ENCODE assay signal across 1 cellular context in the genomic region with DNA sequence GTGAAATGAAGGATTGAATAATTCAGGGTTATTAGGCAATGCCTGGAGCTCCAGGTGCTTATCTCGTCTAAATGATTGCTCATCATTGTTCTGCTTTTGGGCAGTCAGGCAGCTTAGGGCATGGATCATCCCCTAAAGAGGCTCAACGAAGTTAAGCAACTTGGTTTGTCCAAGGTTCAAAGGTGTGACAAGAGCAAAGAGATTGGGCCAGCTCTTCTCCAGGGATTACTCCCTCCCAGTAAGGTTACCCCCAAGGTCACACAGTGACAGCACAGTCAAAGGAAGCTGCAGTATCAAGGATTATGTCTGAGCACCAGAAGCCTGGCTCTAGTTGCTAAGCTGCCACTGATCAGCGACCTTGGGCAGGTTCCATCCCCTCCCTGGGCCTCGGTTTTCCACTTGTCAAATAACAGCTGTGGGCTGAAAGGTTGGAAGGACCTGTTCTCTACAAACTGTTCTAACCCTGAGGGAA.
TF ChIP-seq lines count a peak whose summit lies in the region.

No MANE protein-coding gene starts in this region.

TF ChIP-seq in HepG2, 621 proteins besides CTCF, POLR2A, EP300 and RAD21 (continued from another document and continues in another):
- TF ChIP-seq GABPA (IDR thresholded peaks at IDR 0.05; ENCODE audit: low read depth, low read length): no peak
- 0 out of 2 replicates have a peak, but pooled peaks have one; percentile 18 for TF ChIP-seq GABPA (CRISPR knock-in tag; IDR thresholded peaks at IDR 0.05; ENCODE audit: low read depth)
- TF ChIP-seq REXO4 (CRISPR knock-in tag; IDR thresholded peaks at IDR 0.05; ENCODE audit: borderline replicate concordance): no peak
- peak; percentile 69 for TF ChIP-seq BORCS8-MEF2B (CRISPR knock-in tag; IDR thresholded peaks at IDR 0.05)
- TF ChIP-seq NBN (conservative IDR thresholded peaks at IDR 0.05): no peak
- TF ChIP-seq, protein P1, sequence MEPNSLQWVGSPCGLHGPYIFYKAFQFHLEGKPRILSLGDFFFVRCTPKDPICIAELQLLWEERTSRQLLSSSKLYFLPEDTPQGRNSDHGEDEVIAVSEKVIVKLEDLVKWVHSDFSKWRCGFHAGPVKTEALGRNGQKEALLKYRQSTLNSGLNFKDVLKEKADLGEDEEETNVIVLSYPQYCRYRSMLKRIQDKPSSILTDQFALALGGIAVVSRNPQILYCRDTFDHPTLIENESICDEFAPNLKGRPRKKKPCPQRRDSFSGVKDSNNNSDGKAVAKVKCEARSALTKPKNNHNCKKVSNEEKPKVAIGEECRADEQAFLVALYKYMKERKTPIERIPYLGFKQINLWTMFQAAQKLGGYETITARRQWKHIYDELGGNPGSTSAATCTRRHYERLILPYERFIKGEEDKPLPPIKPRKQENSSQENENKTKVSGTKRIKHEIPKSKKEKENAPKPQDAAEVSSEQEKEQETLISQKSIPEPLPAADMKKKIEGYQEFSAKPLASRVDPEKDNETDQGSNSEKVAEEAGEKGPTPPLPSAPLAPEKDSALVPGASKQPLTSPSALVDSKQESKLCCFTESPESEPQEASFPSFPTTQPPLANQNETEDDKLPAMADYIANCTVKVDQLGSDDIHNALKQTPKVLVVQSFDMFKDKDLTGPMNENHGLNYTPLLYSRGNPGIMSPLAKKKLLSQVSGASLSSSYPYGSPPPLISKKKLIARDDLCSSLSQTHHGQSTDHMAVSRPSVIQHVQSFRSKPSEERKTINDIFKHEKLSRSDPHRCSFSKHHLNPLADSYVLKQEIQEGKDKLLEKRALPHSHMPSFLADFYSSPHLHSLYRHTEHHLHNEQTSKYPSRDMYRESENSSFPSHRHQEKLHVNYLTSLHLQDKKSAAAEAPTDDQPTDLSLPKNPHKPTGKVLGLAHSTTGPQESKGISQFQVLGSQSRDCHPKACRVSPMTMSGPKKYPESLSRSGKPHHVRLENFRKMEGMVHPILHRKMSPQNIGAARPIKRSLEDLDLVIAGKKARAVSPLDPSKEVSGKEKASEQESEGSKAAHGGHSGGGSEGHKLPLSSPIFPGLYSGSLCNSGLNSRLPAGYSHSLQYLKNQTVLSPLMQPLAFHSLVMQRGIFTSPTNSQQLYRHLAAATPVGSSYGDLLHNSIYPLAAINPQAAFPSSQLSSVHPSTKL (CRISPR knock-in tag; IDR thresholded peaks at IDR 0.05): peak; percentile 90
- TF ChIP-seq, protein P2, sequence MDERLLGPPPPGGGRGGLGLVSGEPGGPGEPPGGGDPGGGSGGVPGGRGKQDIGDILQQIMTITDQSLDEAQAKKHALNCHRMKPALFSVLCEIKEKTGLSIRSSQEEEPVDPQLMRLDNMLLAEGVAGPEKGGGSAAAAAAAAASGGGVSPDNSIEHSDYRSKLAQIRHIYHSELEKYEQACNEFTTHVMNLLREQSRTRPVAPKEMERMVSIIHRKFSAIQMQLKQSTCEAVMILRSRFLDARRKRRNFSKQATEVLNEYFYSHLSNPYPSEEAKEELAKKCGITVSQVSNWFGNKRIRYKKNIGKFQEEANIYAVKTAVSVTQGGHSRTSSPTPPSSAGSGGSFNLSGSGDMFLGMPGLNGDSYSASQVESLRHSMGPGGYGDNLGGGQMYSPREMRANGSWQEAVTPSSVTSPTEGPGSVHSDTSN (CRISPR knock-in tag; IDR thresholded peaks at IDR 0.05): no peak
- TF ChIP-seq, protein P3, sequence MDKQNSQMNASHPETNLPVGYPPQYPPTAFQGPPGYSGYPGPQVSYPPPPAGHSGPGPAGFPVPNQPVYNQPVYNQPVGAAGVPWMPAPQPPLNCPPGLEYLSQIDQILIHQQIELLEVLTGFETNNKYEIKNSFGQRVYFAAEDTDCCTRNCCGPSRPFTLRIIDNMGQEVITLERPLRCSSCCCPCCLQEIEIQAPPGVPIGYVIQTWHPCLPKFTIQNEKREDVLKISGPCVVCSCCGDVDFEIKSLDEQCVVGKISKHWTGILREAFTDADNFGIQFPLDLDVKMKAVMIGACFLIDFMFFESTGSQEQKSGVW (CRISPR knock-in tag; IDR thresholded peaks at IDR 0.05; ENCODE audit: borderline replicate concordance): no peak
- no peak for TF ChIP-seq NFATC3 (CRISPR knock-in tag; IDR thresholded peaks at IDR 0.05)
- TF ChIP-seq IRX3 (CRISPR knock-in tag; IDR thresholded peaks at IDR 0.05; ENCODE audit: borderline replicate concordance, low read depth): no peak
- TF ChIP-seq, protein P4, sequence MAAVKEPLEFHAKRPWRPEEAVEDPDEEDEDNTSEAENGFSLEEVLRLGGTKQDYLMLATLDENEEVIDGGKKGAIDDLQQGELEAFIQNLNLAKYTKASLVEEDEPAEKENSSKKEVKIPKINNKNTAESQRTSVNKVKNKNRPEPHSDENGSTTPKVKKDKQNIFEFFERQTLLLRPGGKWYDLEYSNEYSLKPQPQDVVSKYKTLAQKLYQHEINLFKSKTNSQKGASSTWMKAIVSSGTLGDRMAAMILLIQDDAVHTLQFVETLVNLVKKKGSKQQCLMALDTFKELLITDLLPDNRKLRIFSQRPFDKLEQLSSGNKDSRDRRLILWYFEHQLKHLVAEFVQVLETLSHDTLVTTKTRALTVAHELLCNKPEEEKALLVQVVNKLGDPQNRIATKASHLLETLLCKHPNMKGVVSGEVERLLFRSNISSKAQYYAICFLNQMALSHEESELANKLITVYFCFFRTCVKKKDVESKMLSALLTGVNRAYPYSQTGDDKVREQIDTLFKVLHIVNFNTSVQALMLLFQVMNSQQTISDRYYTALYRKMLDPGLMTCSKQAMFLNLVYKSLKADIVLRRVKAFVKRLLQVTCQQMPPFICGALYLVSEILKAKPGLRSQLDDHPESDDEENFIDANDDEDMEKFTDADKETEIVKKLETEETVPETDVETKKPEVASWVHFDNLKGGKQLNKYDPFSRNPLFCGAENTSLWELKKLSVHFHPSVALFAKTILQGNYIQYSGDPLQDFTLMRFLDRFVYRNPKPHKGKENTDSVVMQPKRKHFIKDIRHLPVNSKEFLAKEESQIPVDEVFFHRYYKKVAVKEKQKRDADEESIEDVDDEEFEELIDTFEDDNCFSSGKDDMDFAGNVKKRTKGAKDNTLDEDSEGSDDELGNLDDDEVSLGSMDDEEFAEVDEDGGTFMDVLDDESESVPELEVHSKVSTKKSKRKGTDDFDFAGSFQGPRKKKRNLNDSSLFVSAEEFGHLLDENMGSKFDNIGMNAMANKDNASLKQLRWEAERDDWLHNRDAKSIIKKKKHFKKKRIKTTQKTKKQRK (IDR thresholded peaks at IDR 0.05; ENCODE audit: low read length): no peak
- no peak for TF ChIP-seq ZSCAN30 (CRISPR knock-in tag; IDR thresholded peaks at IDR 0.05)
- no peak for TF ChIP-seq HMGA1 (CRISPR knock-in tag; conservative IDR thresholded peaks at IDR 0.05)
- TF ChIP-seq, protein P5, sequence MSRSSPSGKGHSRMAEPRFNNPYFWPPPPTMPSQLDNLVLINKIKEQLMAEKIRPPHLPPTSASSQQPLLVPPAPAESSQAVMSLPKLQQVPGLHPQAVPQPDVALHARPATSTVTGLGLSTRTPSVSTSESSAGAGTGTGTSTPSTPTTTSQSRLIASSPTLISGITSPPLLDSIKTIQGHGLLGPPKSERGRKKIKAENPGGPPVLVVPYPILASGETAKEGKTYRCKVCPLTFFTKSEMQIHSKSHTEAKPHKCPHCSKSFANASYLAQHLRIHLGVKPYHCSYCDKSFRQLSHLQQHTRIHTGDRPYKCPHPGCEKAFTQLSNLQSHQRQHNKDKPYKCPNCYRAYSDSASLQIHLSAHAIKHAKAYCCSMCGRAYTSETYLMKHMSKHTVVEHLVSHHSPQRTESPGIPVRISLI (CRISPR knock-in tag; IDR thresholded peaks at IDR 0.05; ENCODE audit: borderline replicate concordance): no peak
- TF ChIP-seq, protein P6, sequence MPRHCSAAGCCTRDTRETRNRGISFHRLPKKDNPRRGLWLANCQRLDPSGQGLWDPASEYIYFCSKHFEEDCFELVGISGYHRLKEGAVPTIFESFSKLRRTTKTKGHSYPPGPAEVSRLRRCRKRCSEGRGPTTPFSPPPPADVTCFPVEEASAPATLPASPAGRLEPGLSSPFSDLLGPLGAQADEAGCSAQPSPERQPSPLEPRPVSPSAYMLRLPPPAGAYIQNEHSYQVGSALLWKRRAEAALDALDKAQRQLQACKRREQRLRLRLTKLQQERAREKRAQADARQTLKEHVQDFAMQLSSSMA (CRISPR knock-in tag; IDR thresholded peaks at IDR 0.05): no peak
- TF ChIP-seq YY1 (IDR thresholded peaks at IDR 0.05; ENCODE audit: insufficient read depth, insufficient replicate concordance, low read depth, low read length): no peak
- no peak for TF ChIP-seq JARID2 (CRISPR knock-in tag; IDR thresholded peaks at IDR 0.05; ENCODE audit: insufficient replicate concordance)
- peak; percentile 79; the same call in 1 of the 2 replicates for TF ChIP-seq FOXK1 (CRISPR knock-in tag; IDR thresholded peaks at IDR 0.05; ENCODE audit: borderline replicate concordance, low read depth)
- TF ChIP-seq ZNF101 (CRISPR knock-in tag; IDR thresholded peaks at IDR 0.05; ENCODE audit: borderline replicate concordance, low read depth): no peak
- TF ChIP-seq, protein P7, sequence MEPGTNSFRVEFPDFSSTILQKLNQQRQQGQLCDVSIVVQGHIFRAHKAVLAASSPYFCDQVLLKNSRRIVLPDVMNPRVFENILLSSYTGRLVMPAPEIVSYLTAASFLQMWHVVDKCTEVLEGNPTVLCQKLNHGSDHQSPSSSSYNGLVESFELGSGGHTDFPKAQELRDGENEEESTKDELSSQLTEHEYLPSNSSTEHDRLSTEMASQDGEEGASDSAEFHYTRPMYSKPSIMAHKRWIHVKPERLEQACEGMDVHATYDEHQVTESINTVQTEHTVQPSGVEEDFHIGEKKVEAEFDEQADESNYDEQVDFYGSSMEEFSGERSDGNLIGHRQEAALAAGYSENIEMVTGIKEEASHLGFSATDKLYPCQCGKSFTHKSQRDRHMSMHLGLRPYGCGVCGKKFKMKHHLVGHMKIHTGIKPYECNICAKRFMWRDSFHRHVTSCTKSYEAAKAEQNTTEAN (CRISPR knock-in tag; conservative IDR thresholded peaks at IDR 0.05): no peak
- peak; percentile 90; the same call in 1 of the 2 replicates for TF ChIP-seq HIVEP1 (CRISPR knock-in tag; IDR thresholded peaks at IDR 0.05)
- TF ChIP-seq NCOR1 (IDR thresholded peaks at IDR 0.05; ENCODE audit: borderline replicate concordance, low read length): peak; percentile 96
- TF ChIP-seq ZNF598 (CRISPR knock-in tag; IDR thresholded peaks at IDR 0.05; ENCODE audit: borderline replicate concordance): no peak
- TF ChIP-seq, protein P8, sequence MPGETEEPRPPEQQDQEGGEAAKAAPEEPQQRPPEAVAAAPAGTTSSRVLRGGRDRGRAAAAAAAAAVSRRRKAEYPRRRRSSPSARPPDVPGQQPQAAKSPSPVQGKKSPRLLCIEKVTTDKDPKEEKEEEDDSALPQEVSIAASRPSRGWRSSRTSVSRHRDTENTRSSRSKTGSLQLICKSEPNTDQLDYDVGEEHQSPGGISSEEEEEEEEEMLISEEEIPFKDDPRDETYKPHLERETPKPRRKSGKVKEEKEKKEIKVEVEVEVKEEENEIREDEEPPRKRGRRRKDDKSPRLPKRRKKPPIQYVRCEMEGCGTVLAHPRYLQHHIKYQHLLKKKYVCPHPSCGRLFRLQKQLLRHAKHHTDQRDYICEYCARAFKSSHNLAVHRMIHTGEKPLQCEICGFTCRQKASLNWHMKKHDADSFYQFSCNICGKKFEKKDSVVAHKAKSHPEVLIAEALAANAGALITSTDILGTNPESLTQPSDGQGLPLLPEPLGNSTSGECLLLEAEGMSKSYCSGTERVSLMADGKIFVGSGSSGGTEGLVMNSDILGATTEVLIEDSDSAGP (CRISPR knock-in tag; IDR thresholded peaks at IDR 0.05; ENCODE audit: borderline replicate concordance): 0 out of 2 replicates have a peak, but pooled peaks have one; percentile 19
- TF ChIP-seq ZNF7 (CRISPR knock-in tag; IDR thresholded peaks at IDR 0.05): no peak
- TF ChIP-seq, protein P9, sequence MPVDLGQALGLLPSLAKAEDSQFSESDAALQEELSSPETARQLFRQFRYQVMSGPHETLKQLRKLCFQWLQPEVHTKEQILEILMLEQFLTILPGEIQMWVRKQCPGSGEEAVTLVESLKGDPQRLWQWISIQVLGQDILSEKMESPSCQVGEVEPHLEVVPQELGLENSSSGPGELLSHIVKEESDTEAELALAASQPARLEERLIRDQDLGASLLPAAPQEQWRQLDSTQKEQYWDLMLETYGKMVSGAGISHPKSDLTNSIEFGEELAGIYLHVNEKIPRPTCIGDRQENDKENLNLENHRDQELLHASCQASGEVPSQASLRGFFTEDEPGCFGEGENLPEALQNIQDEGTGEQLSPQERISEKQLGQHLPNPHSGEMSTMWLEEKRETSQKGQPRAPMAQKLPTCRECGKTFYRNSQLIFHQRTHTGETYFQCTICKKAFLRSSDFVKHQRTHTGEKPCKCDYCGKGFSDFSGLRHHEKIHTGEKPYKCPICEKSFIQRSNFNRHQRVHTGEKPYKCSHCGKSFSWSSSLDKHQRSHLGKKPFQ (CRISPR knock-in tag; IDR thresholded peaks at IDR 0.05; ENCODE audit: insufficient replicate concordance): no peak
- TF ChIP-seq ZNF501 (CRISPR knock-in tag; IDR thresholded peaks at IDR 0.05): no peak
- TF ChIP-seq ZNF547 (CRISPR knock-in tag; IDR thresholded peaks at IDR 0.05): no peak; the same call in 1 of the 2 replicates
- TF ChIP-seq TCF7 (IDR thresholded peaks at IDR 0.05; ENCODE audit: low read depth): peak; percentile 33; the same call in 1 of the 2 replicates
- TF ChIP-seq, protein P10, sequence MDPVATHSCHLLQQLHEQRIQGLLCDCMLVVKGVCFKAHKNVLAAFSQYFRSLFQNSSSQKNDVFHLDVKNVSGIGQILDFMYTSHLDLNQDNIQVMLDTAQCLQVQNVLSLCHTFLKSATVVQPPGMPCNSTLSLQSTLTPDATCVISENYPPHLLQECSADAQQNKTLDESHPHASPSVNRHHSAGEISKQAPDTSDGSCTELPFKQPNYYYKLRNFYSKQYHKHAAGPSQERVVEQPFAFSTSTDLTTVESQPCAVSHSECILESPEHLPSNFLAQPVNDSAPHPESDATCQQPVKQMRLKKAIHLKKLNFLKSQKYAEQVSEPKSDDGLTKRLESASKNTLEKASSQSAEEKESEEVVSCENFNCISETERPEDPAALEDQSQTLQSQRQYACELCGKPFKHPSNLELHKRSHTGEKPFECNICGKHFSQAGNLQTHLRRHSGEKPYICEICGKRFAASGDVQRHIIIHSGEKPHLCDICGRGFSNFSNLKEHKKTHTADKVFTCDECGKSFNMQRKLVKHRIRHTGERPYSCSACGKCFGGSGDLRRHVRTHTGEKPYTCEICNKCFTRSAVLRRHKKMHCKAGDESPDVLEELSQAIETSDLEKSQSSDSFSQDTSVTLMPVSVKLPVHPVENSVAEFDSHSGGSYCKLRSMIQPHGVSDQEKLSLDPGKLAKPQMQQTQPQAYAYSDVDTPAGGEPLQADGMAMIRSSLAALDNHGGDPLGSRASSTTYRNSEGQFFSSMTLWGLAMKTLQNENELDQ (CRISPR knock-in tag; IDR thresholded peaks at IDR 0.05; ENCODE audit: borderline replicate concordance): no peak
- TF ChIP-seq CBX1 (IDR thresholded peaks at IDR 0.05; ENCODE audit: low read depth): peak; percentile 27
- TF ChIP-seq NFIC (IDR thresholded peaks at IDR 0.05; ENCODE audit: low read length): no peak; the same call in 1 of the 2 replicates
- no peak for TF ChIP-seq ZNF234 (CRISPR knock-in tag; conservative IDR thresholded peaks at IDR 0.05)
- TF ChIP-seq, protein P11, sequence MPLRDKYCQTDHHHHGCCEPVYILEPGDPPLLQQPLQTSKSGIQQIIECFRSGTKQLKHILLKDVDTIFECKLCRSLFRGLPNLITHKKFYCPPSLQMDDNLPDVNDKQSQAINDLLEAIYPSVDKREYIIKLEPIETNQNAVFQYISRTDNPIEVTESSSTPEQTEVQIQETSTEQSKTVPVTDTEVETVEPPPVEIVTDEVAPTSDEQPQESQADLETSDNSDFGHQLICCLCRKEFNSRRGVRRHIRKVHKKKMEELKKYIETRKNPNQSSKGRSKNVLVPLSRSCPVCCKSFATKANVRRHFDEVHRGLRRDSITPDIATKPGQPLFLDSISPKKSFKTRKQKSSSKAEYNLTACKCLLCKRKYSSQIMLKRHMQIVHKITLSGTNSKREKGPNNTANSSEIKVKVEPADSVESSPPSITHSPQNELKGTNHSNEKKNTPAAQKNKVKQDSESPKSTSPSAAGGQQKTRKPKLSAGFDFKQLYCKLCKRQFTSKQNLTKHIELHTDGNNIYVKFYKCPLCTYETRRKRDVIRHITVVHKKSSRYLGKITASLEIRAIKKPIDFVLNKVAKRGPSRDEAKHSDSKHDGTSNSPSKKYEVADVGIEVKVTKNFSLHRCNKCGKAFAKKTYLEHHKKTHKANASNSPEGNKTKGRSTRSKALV (CRISPR knock-in tag; IDR thresholded peaks at IDR 0.05): no peak
